ENCODE assay signal across 1 cellular context in the genomic region with DNA sequence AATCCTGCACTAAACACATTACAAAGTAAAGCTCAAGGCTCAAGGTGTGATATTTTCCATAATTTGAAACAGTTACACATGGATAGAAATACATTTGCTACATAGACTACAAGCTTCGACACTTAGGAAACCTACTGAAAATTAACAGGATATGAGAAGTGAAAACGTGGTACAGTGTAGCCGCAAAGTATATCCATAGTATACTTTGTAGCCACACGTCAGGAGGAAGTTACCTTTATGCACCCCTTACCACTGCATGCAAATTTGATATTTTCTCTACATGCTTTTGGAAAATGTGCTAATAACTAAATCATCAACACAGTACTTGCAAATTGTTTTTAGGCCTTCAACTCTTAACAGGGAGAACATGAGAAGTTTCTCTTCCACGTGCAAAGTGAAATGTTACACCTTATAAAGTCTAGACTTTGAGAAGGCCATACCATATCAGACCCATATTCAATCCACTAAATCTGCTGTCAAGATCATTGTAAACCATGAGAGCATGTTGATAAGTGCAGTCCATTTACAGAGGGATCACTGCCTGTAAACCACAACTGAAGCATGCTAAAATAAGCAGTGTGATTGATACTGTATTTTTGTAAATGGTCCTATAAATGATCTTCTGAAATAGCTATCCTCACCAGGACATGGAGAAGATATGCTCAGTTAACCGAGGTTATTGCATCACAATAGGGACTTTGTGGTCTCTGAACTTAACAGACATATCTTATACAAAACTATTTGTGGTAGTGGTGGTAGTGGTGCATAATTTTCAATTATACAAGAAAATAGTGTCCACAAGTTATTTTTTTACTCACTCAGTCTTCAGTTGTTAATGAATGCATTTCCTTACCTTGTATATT.
TF ChIP-seq lines count a peak whose summit lies in the region.

No MANE protein-coding gene starts in this region.

TF ChIP-seq in GM12878, 131 proteins besides CTCF, POLR2A, EP300 and RAD21 (continued from another document):
- TF ChIP-seq SPI1 (IDR thresholded peaks at IDR 0.05; ENCODE audit: borderline replicate concordance, insufficient read depth, low read depth, low read length) (peak; percentile 50; the same call in 1 of the 2 replicates), IKZF1 (conservative IDR thresholded peaks at IDR 0.05) (0 out of 2 replicates have a peak, but pooled peaks have one; percentile 21), CBFB (IDR thresholded peaks at IDR 0.05; ENCODE audit: low read depth) (0 out of 2 replicates have a peak, but pooled peaks have one; percentile 33), ETV6 (conservative IDR thresholded peaks at IDR 0.05 in 1 of 2, IDR thresholded peaks at IDR 0.05 in 1 of 2; ENCODE audit: borderline replicate concordance in 1 of 2, low read depth in 1 of 2) (peak in 1 of 2 experiments; percentile 83; a peak in 1 of 4 replicates), BACH1 (IDR thresholded peaks at IDR 0.05; ENCODE audit: borderline replicate concordance) (no peak), TCF3 (IDR thresholded peaks at IDR 0.05; ENCODE audit: borderline replicate concordance, insufficient read depth, low read depth, low read length) (no peak), IKZF2 (IDR thresholded peaks at IDR 0.05) (peak; percentile 21 to 38; a peak in 1 of 4 replicates), POU2F2 (IDR thresholded peaks at IDR 0.05; ENCODE audit: borderline replicate concordance, low read depth, low read length) (peak; percentile 27; the same call in 1 of the 3 replicates), EED (IDR thresholded peaks at IDR 0.05; ENCODE audit: low read depth) (peak; percentile 57), CREB1 (IDR thresholded peaks at IDR 0.05; ENCODE audit: low read depth) (no peak), SP1 (IDR thresholded peaks at IDR 0.05; ENCODE audit: low read depth, low read length) (no peak), SIX5 (IDR thresholded peaks at IDR 0.05; ENCODE audit: low read depth, low read length, severe bottlenecking) (no peak), ZBED1 (IDR thresholded peaks at IDR 0.05; ENCODE audit: borderline replicate concordance) (no peak), RCOR1 (conservative IDR thresholded peaks at IDR 0.05; ENCODE audit: low read depth, low read length) (no peak), KLF5 (IDR thresholded peaks at IDR 0.05; ENCODE audit: partially characterized antibody) (no peak), NFIC (IDR thresholded peaks at IDR 0.05; ENCODE audit: low read depth, low read length) (0 out of 2 replicates have a peak, but pooled peaks have one; percentile 42), ASH2L (IDR thresholded peaks at IDR 0.05; ENCODE audit: borderline replicate concordance, low read depth) (no peak), CREM (IDR thresholded peaks at IDR 0.05; ENCODE audit: low read depth) (peak; percentile 47; the same call in 1 of the 2 replicates)
- TF ChIP-seq, protein P1, sequence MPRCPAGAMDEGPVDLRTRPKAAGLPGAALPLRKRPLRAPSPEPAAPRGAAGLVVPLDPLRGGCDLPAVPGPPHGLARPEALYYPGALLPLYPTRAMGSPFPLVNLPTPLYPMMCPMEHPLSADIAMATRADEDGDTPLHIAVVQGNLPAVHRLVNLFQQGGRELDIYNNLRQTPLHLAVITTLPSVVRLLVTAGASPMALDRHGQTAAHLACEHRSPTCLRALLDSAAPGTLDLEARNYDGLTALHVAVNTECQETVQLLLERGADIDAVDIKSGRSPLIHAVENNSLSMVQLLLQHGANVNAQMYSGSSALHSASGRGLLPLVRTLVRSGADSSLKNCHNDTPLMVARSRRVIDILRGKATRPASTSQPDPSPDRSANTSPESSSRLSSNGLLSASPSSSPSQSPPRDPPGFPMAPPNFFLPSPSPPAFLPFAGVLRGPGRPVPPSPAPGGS (IDR thresholded peaks at IDR 0.05; ENCODE audit: borderline replicate concordance, insufficient read depth, low read depth, low read length, poor library complexity, severe bottlenecking) = no peak
- TF ChIP-seq, protein P2, sequence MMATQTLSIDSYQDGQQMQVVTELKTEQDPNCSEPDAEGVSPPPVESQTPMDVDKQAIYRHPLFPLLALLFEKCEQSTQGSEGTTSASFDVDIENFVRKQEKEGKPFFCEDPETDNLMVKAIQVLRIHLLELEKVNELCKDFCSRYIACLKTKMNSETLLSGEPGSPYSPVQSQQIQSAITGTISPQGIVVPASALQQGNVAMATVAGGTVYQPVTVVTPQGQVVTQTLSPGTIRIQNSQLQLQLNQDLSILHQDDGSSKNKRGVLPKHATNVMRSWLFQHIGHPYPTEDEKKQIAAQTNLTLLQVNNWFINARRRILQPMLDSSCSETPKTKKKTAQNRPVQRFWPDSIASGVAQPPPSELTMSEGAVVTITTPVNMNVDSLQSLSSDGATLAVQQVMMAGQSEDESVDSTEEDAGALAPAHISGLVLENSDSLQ (IDR thresholded peaks at IDR 0.05) = no peak
- TF ChIP-seq, protein P3, sequence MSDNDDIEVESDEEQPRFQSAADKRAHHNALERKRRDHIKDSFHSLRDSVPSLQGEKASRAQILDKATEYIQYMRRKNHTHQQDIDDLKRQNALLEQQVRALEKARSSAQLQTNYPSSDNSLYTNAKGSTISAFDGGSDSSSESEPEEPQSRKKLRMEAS (IDR thresholded peaks at IDR 0.05; ENCODE audit: low read depth, low read length) = no peak
- TF ChIP-seq, protein P4, sequence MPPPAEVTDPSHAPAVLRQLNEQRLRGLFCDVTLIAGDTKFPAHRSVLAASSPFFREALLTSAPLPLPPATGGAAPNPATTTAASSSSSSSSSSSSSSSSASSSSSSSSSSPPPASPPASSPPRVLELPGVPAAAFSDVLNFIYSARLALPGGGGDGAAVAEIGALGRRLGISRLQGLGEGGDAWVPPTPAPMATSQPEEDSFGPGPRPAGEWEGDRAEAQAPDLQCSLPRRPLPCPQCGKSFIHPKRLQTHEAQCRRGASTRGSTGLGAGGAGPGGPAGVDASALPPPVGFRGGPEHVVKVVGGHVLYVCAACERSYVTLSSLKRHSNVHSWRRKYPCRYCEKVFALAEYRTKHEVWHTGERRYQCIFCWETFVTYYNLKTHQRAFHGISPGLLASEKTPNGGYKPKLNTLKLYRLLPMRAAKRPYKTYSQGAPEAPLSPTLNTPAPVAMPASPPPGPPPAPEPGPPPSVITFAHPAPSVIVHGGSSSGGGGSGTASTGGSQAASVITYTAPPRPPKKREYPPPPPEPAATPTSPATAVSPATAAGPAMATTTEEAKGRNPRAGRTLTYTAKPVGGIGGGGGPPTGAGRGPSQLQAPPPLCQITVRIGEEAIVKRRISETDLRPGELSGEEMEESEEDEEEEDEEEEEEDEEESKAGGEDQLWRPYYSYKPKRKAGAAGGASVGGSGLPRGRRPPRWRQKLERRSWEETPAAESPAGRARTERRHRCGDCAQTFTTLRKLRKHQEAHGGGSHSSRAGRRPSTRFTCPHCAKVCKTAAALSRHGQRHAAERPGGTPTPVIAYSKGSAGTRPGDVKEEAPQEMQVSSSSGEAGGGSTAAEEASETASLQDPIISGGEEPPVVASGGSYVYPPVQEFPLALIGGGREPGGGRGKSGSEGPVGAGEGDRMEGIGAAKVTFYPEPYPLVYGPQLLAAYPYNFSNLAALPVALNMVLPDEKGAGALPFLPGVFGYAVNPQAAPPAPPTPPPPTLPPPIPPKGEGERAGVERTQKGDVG (CRISPR knock-in tag; IDR thresholded peaks at IDR 0.05) = no peak
- TF ChIP-seq, protein P5, sequence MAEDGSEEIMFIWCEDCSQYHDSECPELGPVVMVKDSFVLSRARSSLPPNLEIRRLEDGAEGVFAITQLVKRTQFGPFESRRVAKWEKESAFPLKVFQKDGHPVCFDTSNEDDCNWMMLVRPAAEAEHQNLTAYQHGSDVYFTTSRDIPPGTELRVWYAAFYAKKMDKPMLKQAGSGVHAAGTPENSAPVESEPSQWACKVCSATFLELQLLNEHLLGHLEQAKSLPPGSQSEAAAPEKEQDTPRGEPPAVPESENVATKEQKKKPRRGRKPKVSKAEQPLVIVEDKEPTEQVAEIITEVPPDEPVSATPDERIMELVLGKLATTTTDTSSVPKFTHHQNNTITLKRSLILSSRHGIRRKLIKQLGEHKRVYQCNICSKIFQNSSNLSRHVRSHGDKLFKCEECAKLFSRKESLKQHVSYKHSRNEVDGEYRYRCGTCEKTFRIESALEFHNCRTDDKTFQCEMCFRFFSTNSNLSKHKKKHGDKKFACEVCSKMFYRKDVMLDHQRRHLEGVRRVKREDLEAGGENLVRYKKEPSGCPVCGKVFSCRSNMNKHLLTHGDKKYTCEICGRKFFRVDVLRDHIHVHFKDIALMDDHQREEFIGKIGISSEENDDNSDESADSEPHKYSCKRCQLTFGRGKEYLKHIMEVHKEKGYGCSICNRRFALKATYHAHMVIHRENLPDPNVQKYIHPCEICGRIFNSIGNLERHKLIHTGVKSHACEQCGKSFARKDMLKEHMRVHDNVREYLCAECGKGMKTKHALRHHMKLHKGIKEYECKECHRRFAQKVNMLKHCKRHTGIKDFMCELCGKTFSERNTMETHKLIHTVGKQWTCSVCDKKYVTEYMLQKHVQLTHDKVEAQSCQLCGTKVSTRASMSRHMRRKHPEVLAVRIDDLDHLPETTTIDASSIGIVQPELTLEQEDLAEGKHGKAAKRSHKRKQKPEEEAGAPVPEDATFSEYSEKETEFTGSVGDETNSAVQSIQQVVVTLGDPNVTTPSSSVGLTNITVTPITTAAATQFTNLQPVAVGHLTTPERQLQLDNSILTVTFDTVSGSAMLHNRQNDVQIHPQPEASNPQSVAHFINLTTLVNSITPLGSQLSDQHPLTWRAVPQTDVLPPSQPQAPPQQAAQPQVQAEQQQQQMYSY (CRISPR knock-in tag; IDR thresholded peaks at IDR 0.05) = no peak
TF ChIP-seq in GM12878: peak in this region for 10.
